In the genomic region with DNA sequence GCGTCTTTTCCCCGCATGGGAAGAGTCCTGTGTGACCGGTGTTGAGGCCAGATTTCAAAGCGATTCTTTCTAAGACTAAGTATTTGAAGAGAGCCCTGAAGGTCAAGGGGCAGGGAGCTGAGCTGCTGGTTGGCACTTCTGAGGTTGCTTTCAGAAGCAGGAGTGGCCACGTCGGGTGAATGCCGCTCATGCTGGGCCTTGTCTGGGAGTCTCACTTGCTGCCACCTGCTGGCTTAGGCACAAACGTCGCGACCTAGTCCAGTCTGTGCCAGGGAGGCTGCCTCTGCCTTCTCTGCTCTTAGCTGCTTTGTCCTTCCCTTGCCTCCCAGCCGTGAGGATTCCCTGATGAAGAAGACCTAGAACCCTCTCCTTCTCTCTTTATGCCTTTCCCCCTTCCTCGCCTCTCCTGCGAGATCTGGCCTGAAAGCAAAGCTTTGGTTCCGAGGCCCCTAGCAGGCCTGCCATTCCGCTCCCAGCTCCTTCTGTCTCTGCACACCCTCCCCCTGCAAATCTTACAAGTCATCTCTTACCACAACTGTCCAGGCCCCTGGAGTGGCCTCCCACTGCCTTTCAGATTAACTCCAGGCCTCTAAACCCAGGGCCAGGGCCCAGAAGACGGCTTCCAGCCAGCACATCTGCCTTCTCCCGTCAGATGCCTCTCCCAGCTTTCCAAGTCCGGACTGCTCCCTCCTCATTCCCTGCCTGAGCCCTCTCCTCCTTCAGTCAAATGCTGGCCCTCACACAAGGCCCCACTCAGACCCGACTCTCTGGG, we compare ENCODE assay signal across 8 cellular contexts. TPM values are rescaled to one million over a fixed set of nuclear protein-coding genes. Genes with fewer than 3 reads are reported as not detected.
DNase-seq lines count a peak whose midpoint lies in the region; ATAC-seq and TF ChIP-seq lines count a peak whose summit lies in the region.

No MANE protein-coding gene starts in this region.

- DNase-seq in DMS53 treated with DMSO at 0.1 percent for 48 hours (lab: John Stamatoyannopoulos, UW; ENCODE audit: unreplicated experiment), result peak; percentile 20
- DNase-seq in KBM-7, result peak; percentile 62
- no peak for DNase-seq in activated B cell treated with CpG ODN at 0.5 μM for 24 hours
- DNase-seq in posterior vena cava (ENCODE audit: low spot score), result no peak
- DNase-seq in NCI-H524 treated with DMSO at 0.1 percent for 48 hours (lab: John Stamatoyannopoulos, UW), result no peak

- H3K36me3 Mint-ChIP-seq in activated B cell treated with CpG ODN at 0.5 μM for 24 hours (ENCODE audit: low read depth), result peaks cover 16% of the 10 kb centered on the region
- H3K36me3 Mint-ChIP-seq in nephron (ENCODE audit: low read depth), result peaks cover 9% of the 10 kb centered on the region

- ATAC-seq in activated B cell treated with CpG ODN at 0.5 μM for 24 hours (ENCODE audit: low read depth) (peak; percentile 29), esophagus mucosa (peak; percentile 80), HG03432 (IDR thresholded peaks at IDR 0.05; ENCODE audit: unreplicated experiment) (no peak)

- POLR2A ChIA-PET in activated B cell treated with CpG ODN at 0.5 μM for 24 hours (lab: Charles Lee), result interaction anchor here (0.6 to 1.0 kb wide), 2 partner anchors 10 to 19 kb away, joined by 3 to 8 read pairs; no protein-coding TSS in a partner anchor

- H3K4me3 Mint-ChIP-seq in activated B cell treated with CpG ODN at 0.5 μM for 24 hours, result no peak overlapping the region
- H3K4me3 Mint-ChIP-seq in nephron, result no peak overlapping the region

- TF ChIP-seq CTCF in activated B cell treated with CpG ODN at 0.5 μM for 24 hours (IDR thresholded peaks at IDR 0.05) (no peak), nephron (IDR thresholded peaks at IDR 0.05; ENCODE audit: unreplicated experiment in 3 of 3) (peak; percentile 49 to 53 (median 51))

- CTCF ChIA-PET in activated B cell treated with CpG ODN at 0.5 μM for 24 hours (lab: Charles Lee), result interaction anchor here (0.9 to 1.9 kb wide), 3 partner anchors 12 to 599 kb away, joined by 4 to 11 read pairs (median 4); partner anchors contain the start of genes CTNS and SHPK

- H3K27me3 Mint-ChIP-seq in activated B cell treated with CpG ODN at 0.5 μM for 24 hours (no peaks in the 10 kb centered on the region), nephron (ENCODE audit: low read depth) (no peaks in the 10 kb centered on the region)

- H3K27ac Mint-ChIP-seq in activated B cell treated with CpG ODN at 0.5 μM for 24 hours (no peak overlapping the region), nephron (peak overlapping the region in 2 of 3 experiments; percentile 10 to 66)

- H3K4me1 Mint-ChIP-seq in activated B cell treated with CpG ODN at 0.5 μM for 24 hours, result peaks cover 30% of the 10 kb centered on the region
- peaks cover 7% of the 10 kb centered on the region for H3K4me1 Mint-ChIP-seq in nephron

- intact Hi-C loops in activated B cell treated with CpG ODN at 0.5 μM for 24 hours (cut with micrococcal nuclease) (loop anchor here (1.0 kb wide), 1 partner anchor 46 kb away; no protein-coding TSS in a partner anchor), posterior vena cava (cut with DNase I) (no loop called here)

- in situ Hi-C loops in KBM-7 (cut with MboI; ENCODE audit: low pct_unique_long_range_greater_than_20kb, low sequenced_read_pairs), result no loop called here

- H3K9me3 Mint-ChIP-seq in activated B cell treated with CpG ODN at 0.5 μM for 24 hours, result no peaks in the 10 kb centered on the region
- H3K9me3 Mint-ChIP-seq in nephron, result no peaks in the 10 kb centered on the region

RNA-seq across cellular contexts. Expression of gene CTNS, which starts 11.4 kb away (rescaled TPM):
- total RNA-seq in activated B cell treated with CpG ODN at 0.5 μM for 24 hours (12.8 and 13.5 TPM in 2 replicates), esophagus mucosa (4.9 TPM), posterior vena cava (10 to 100 TPM in 1 of 2 donors, 1 to 10 TPM in 1; 9.2 to 11.7 TPM)

RNA-seq across cellular contexts. Expression of gene SHPK, which starts 11.9 kb away (rescaled TPM):
- total RNA-seq in activated B cell treated with CpG ODN at 0.5 μM for 24 hours, result 8.1 and 9.5 TPM in 2 replicates
- total RNA-seq in esophagus mucosa, result 11.2 TPM
- total RNA-seq in posterior vena cava, result 10 to 100 TPM in 1 of 2 donors, 1 to 10 TPM in 1; 6.1 to 13.3 TPM

RNA-seq across cellular contexts. Expression of gene TAX1BP3, which starts 20.4 kb away (rescaled TPM):
- total RNA-seq in activated B cell treated with CpG ODN at 0.5 μM for 24 hours, result 15.1 and 16.4 TPM in 2 replicates
- 209 TPM for total RNA-seq in esophagus mucosa
- total RNA-seq in posterior vena cava, result 100 to 1,000 TPM; 106 to 126 TPM

RNA-seq across cellular contexts. Expression of gene EMC6, which starts 20.7 kb away (rescaled TPM):
- total RNA-seq in activated B cell treated with CpG ODN at 0.5 μM for 24 hours, result 33.8 and 38.0 TPM in 2 replicates
- 35.0 TPM for total RNA-seq in esophagus mucosa
- total RNA-seq in posterior vena cava, result 10 to 100 TPM; 23.7 to 24.7 TPM

RNA-seq across cellular contexts. Expression of gene TRPV1, which starts 38.7 kb away (rescaled TPM):
- total RNA-seq in activated B cell treated with CpG ODN at 0.5 μM for 24 hours (3.2 and 5.4 TPM in 2 replicates), esophagus mucosa (0.96 TPM), posterior vena cava (1 to 10 TPM; 3.6 to 5.9 TPM)

Comparison
In these comparisons a context has a peak if more than half of its experiments do, and no peak if none do; other contexts are left out.
1. DNase-seq: peak in DMS53 treated with DMSO at 0.1 percent for 48 hours (single experiment) and KBM-7 (single experiment); none in activated B cell treated with CpG ODN at 0.5 μM for 24 hours (single experiment), posterior vena cava (single experiment) and NCI-H524 treated with DMSO at 0.1 percent for 48 hours (single experiment).